ENCODE assay signal across 1 cellular context in genomic region chr19:51293571-51294210, GRCh38.
TF ChIP-seq lines count a peak whose summit lies in the region.

No MANE protein-coding gene starts in this region.

TF ChIP-seq in H1, 55 proteins besides CTCF, POLR2A, EP300 and RAD21:
- no peak for TF ChIP-seq CHD2 (IDR thresholded peaks at IDR 0.05; ENCODE audit: low read length)
- no peak for TF ChIP-seq SAP30 (IDR thresholded peaks at IDR 0.05; ENCODE audit: insufficient read depth, insufficient replicate concordance, low read length)
- TF ChIP-seq MAFK (IDR thresholded peaks at IDR 0.05; ENCODE audit: low read depth, low read length), result no peak
- TF ChIP-seq E2F6 (IDR thresholded peaks at IDR 0.05), result no peak
- TF ChIP-seq TCF12 (IDR thresholded peaks at IDR 0.05; ENCODE audit: low read depth, low read length), result no peak
- TF ChIP-seq USF2 (IDR thresholded peaks at IDR 0.05; ENCODE audit: low read length), result no peak
- TF ChIP-seq EZH2 (IDR thresholded peaks at IDR 0.05; ENCODE audit: low read depth, low read length, severe bottlenecking), result no peak
- no peak for TF ChIP-seq GABPA (IDR thresholded peaks at IDR 0.05; ENCODE audit: borderline replicate concordance, insufficient read depth, low read length)
- TF ChIP-seq ZNF274 (IDR thresholded peaks at IDR 0.05; ENCODE audit: borderline replicate concordance, extremely low read depth, low read length), result no peak
- TF ChIP-seq TBP (IDR thresholded peaks at IDR 0.05; ENCODE audit: low read depth, low read length), result no peak
- no peak for TF ChIP-seq SIX5 (IDR thresholded peaks at IDR 0.05; ENCODE audit: low read depth, low read length)
- no peak for TF ChIP-seq NRF1 (IDR thresholded peaks at IDR 0.05; ENCODE audit: low read depth, low read length)
- no peak for TF ChIP-seq RNF2 (IDR thresholded peaks at IDR 0.05; ENCODE audit: borderline replicate concordance, low read depth, low read length, missing control alignments, poor library complexity, severe bottlenecking)
- no peak for TF ChIP-seq PHF8 (conservative IDR thresholded peaks at IDR 0.05; ENCODE audit: low read depth, low read length)
- no peak for TF ChIP-seq ATF2 (IDR thresholded peaks at IDR 0.05; ENCODE audit: low read length)
- no peak for TF ChIP-seq BACH1 (IDR thresholded peaks at IDR 0.05; ENCODE audit: low read length)
